Comparison of ENCODE assay signal across 33 cellular contexts in the genomic region with DNA sequence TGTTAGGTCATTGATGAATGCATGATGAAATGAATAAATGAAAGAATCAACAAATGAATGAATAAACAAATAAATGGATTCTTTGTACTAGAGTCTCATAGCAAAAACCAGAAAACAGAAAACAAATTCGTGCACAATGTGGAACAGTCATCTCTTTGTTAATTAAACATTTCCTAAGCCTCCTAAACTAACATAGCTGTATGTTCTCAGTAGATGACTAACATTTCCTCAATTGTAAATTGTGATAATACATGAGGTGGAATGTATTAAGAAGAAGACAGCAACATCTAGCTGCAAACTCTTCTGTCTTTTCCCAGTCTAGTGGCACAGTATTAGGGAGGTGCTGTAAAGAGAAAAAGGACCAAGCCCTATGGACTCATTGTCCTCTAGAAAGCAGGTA.
DNase-seq lines count a peak whose midpoint lies in the region; ATAC-seq and TF ChIP-seq lines count a peak whose summit lies in the region.
"Had no signal": no experiment of that assay in that cellular context is flagged by ENCODE, and none has a peak within 500 bp of the region (broad histone marks: within the 10 kb centered on the region; RNA-seq: fewer than 3 reads in every experiment).

No MANE protein-coding gene starts in this region.

- no peak for TF ChIP-seq CTCF in HFFc6 (IDR thresholded peaks at IDR 0.05)
- TF ChIP-seq CTCF in foreskin fibroblast (IDR thresholded peaks at IDR 0.05; ENCODE audit: low read depth, low read length), result no peak

- DNase-seq in HFFc6, result peak; percentile 35
- DNase-seq in amniotic epithelial cell (ENCODE audit: low read depth), result peak; percentile 9
- DNase-seq in foreskin fibroblast, result peak; percentile 29 to 51
- no peak for DNase-seq in DMS153 (lab: John Stamatoyannopoulos, UW)
- DNase-seq: activated gamma-delta T cell treated with Interleukin-2 at 50 U/mL for 16 hours; activated naive CD8-positive, alpha-beta T cell treated with anti-CD3 and anti-CD28 coated beads, Interleukin-2, amount 50 U/mL, for 24 hours; activated T-cell treated with anti-CD3 and anti-CD28 coated beads, Interleukin-2, amount 50 U/mL, for 4 hours; body of pancreas; cerebellar nuclear complex; COR-L47; GF-D8; KG1; kidney; lower lobe of right lung; MM.1S; naive thymus-derived CD8-positive, alpha-beta T cell; NCI-H1436; NCI-H2081; NCI-H526 treated with DMSO at 0.1 percent for 48 hours; NK-92 treated with Interleukin-12 subunit alpha and Interleukin-12 subunit beta, amount 100 ng/mL, for 24 hours; occipital lobe; PC-9; Right ventricle myocardium superior; sigmoid colon; stimulated activated CD4-positive, alpha-beta T cell treated with anti-CD3 and anti-CD28 coated beads, Interleukin-4, amount 100 ng/mL, for 1 hour; stomach; T-helper 17 cell had no signal

- ATAC-seq in GM21717 (IDR thresholded peaks at IDR 0.05; ENCODE audit: unreplicated experiment) (no peak), HG03039 (IDR thresholded peaks at IDR 0.05; ENCODE audit: unreplicated experiment) (no peak), HG02763 (IDR thresholded peaks at IDR 0.05; ENCODE audit: unreplicated experiment) (no peak)
- ATAC-seq: activated naive CD8-positive, alpha-beta T cell treated with anti-CD3 and anti-CD28 coated beads, Interleukin-2, amount 50 U/mL, for 24 hours; activated T-cell treated with anti-CD3 and anti-CD28 coated beads, Interleukin-2, amount 50 U/mL, for 4 hours; body of pancreas; GM23338; lower lobe of right lung; naive thymus-derived CD8-positive, alpha-beta T cell; T-helper 17 cell had no signal

- H3K9me3 Mint-ChIP-seq in HFFc6, result peaks cover 4% of the 10 kb centered on the region; the same call in 1 of the 2 replicates
- H3K9me3 Mint-ChIP-seq: activated T-cell treated with anti-CD3 and anti-CD28 coated beads, Interleukin-2, amount 50 U/mL, for 4 hours; naive thymus-derived CD8-positive, alpha-beta T cell had no signal

- no peak overlapping the region for H3K4me3 ChIP-seq in foreskin fibroblast (ENCODE audit: low read depth in 1 of 2, low read length in 2 of 2)
- H3K4me3 ChIP-seq: BLaER1 treated with 17β-estradiol and CSF1 and Interleukin-3, amounts not matched to agents 10 nM and 100 nM; body of pancreas; GM23338; lower lobe of right lung; PC-9; prostate gland; sigmoid colon; stomach had no signal

- peaks cover 45% of the 10 kb centered on the region for H3K4me1 Mint-ChIP-seq in HFFc6 (ENCODE audit: low read depth)
- H3K4me1 Mint-ChIP-seq: activated naive CD8-positive, alpha-beta T cell treated with anti-CD3 and anti-CD28 coated beads, Interleukin-2, amount 50 U/mL, for 24 hours; naive thymus-derived CD8-positive, alpha-beta T cell; T-helper 17 cell had no signal

- no peak overlapping the region for H3K4me3 Mint-ChIP-seq in HFFc6
- H3K4me3 Mint-ChIP-seq: activated naive CD8-positive, alpha-beta T cell treated with anti-CD3 and anti-CD28 coated beads, Interleukin-2, amount 50 U/mL, for 24 hours; activated T-cell treated with anti-CD3 and anti-CD28 coated beads, Interleukin-2, amount 50 U/mL, for 4 hours; GM23338; naive thymus-derived CD8-positive, alpha-beta T cell; T-helper 17 cell had no signal

- H3K27ac Mint-ChIP-seq in HFFc6, result no peak overlapping the region
- H3K27ac Mint-ChIP-seq: activated naive CD8-positive, alpha-beta T cell treated with anti-CD3 and anti-CD28 coated beads, Interleukin-2, amount 50 U/mL, for 24 hours; GM23338; naive thymus-derived CD8-positive, alpha-beta T cell; T-helper 17 cell had no signal

- H3K27me3 Mint-ChIP-seq in HFFc6 (ENCODE audit: insufficient read depth), result no peaks in the 10 kb centered on the region

- H3K36me3 Mint-ChIP-seq in HFFc6 (ENCODE audit: low read depth), result peaks cover 5% of the 10 kb centered on the region; the same call in 1 of the 2 replicates
- H3K36me3 Mint-ChIP-seq: naive thymus-derived CD8-positive, alpha-beta T cell had no signal
